Comparison of ENCODE assay signal across 8 cellular contexts in the genomic region with DNA sequence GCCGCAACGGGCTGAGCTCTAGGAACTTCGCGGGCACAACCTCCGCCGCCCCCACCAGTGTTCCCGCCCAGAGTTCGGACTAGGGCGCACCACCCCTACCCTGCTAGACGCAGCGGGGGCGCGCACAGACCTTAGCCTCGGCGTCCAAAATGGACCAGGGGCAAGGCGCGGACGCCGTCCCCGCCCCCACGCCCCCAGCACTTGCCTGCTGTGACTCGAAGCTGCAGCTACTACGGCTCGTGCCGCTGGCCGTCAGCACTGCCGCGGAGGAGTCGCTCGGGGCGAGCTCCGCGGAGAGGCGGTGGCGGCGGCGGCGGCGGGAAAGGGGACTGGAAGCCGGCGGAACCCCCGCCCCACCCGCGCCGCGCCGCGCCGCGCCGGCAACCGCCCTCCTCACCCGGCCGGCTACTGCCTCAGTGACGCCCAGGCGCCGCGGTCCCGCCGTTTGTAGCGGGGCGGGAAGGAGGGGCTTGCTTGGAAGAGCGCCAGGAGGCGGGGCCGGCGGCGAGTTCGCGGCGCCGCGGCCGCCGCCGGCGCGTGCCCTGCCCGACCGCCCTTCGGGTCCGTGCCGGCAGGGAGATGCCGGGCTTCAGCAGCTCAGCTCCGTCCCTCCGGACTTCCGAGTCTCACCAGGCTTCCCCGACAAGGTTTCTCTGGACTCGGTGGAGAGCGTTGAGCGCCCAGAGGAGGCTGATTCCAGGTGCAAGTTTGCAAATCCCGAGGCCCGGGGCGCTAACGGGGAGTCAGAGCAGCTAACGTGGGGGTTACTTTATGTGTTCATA. TPM values are rescaled to one million over a fixed set of nuclear protein-coding genes. Genes with fewer than 3 reads are reported as not detected.
A peak's percentile ranks its signal among the peaks of the same experiment; 100 is the strongest.
DNase-seq lines count a peak whose midpoint lies in the region; ATAC-seq and TF ChIP-seq lines count a peak whose summit lies in the region.

No MANE protein-coding gene starts in this region.

- no peak for ATAC-seq in HG02763 (IDR thresholded peaks at IDR 0.05; ENCODE audit: unreplicated experiment)
- ATAC-seq in GM19397 (IDR thresholded peaks at IDR 0.05; ENCODE audit: unreplicated experiment): no peak

- POLR2A ChIA-PET in AG04449 (lab: Yijun Ruan, JAX): no interaction called here

- H3K36me3 Mint-ChIP-seq in chondrocyte (ENCODE audit: low read depth): no peaks in the 10 kb centered on the region
- no peaks in the 10 kb centered on the region for H3K36me3 Mint-ChIP-seq in activated T-cell treated with anti-CD3 and anti-CD28 coated beads, Interleukin-2, amount 50 U/mL, for 24 hours (ENCODE audit: low read depth)

- no peak overlapping the region for H3K27ac ChIP-seq in mucosa of rectum (ENCODE audit: low read depth in 2 of 2, low read length in 2 of 2)

- H3K4me1 Mint-ChIP-seq in chondrocyte (ENCODE audit: low read depth): peaks cover 8% of the 10 kb centered on the region
- no peaks in the 10 kb centered on the region for H3K4me1 Mint-ChIP-seq in activated T-cell treated with anti-CD3 and anti-CD28 coated beads, Interleukin-2, amount 50 U/mL, for 24 hours (ENCODE audit: low read depth)

- peak overlapping the region; percentile 60 for H3K4me3 Mint-ChIP-seq in chondrocyte (ENCODE audit: unreplicated experiment)
- H3K4me3 Mint-ChIP-seq in activated T-cell treated with anti-CD3 and anti-CD28 coated beads, Interleukin-2, amount 50 U/mL, for 24 hours: no peak overlapping the region

- no peaks in the 10 kb centered on the region for H3K36me3 ChIP-seq in mucosa of rectum (ENCODE audit: control insufficient read depth in 2 of 2, insufficient read depth in 2 of 2, low read length in 2 of 2)

- no peak overlapping the region for H3K9ac ChIP-seq in mucosa of rectum (ENCODE audit: low read depth in 1 of 2, low read length in 2 of 2)

- peak overlapping the region; percentile 15; the same call in 1 of the 2 replicates for H3K4me3 ChIP-seq in AG04449 (ENCODE audit: low read depth, low read length)
- peak overlapping the region; percentile 54 to 59 for H3K4me3 ChIP-seq in mucosa of rectum (ENCODE audit: low read length in 2 of 2)

- CTCF ChIA-PET in AG04449 (lab: Yijun Ruan, JAX): no interaction called here

- TF ChIP-seq CTCF in AG04449 (IDR thresholded peaks at IDR 0.05; ENCODE audit: insufficient read depth, low read length, missing control alignments) (no peak), chondrocyte (IDR thresholded peaks at IDR 0.05) (no peak)

- H3K9me3 ChIP-seq in mucosa of rectum (ENCODE audit: control insufficient read depth in 2 of 2, low read length in 2 of 2): peaks cover 0 to 2% of the 10 kb centered on the region in 2 donors

- H3K27ac Mint-ChIP-seq in chondrocyte (ENCODE audit: unreplicated experiment): no peak overlapping the region
- H3K27ac Mint-ChIP-seq in activated T-cell treated with anti-CD3 and anti-CD28 coated beads, Interleukin-2, amount 50 U/mL, for 24 hours: no peak overlapping the region

- peaks cover 34 to 42% of the 10 kb centered on the region in 2 donors for H3K27me3 ChIP-seq in mucosa of rectum (ENCODE audit: control insufficient read depth in 2 of 2, insufficient read depth in 2 of 2, low read length in 2 of 2)

- no peak for DNase-seq in AG04449 (ENCODE audit: low read depth, low spot score)
- peak; percentile 32 for DNase-seq in NCI-H128 (lab: John Stamatoyannopoulos, UW; ENCODE audit: unreplicated experiment)
- peak; percentile 84 for DNase-seq in chondrocyte (ENCODE audit: low spot score)
- no peak for DNase-seq in dedifferentiated amniotic fluid mesenchymal stem cell (ENCODE audit: extremely low spot score)
- DNase-seq in activated T-cell treated with anti-CD3 and anti-CD28 coated beads, Interleukin-2, amount 50 U/mL, for 24 hours: no peak

- H3K9me3 Mint-ChIP-seq in chondrocyte (ENCODE audit: low read depth): peaks cover 3% of the 10 kb centered on the region
- H3K9me3 Mint-ChIP-seq in activated T-cell treated with anti-CD3 and anti-CD28 coated beads, Interleukin-2, amount 50 U/mL, for 24 hours: peaks cover 14% of the 10 kb centered on the region

- H3K27me3 Mint-ChIP-seq in chondrocyte (ENCODE audit: low read depth): peaks cover 43% of the 10 kb centered on the region
- peaks cover 31% of the 10 kb centered on the region for H3K27me3 Mint-ChIP-seq in activated T-cell treated with anti-CD3 and anti-CD28 coated beads, Interleukin-2, amount 50 U/mL, for 24 hours

- H3K4me1 ChIP-seq in mucosa of rectum (ENCODE audit: control insufficient read depth in 2 of 2, insufficient read depth in 2 of 2, low read length in 2 of 2): peaks cover 7 to 9% of the 10 kb centered on the region in 2 donors

RNA-seq across cellular contexts. Expression of a gene that starts 4.4 kb away (rescaled TPM):
- total RNA-seq in chondrocyte: 0.36 to 1.4 TPM (median 0.37 TPM) in 3 replicates

Comparison
In these comparisons a context has a peak if more than half of its experiments do, and no peak if none do; other contexts are left out.
1. DNase-seq: peak in NCI-H128 (single experiment) and chondrocyte (single experiment); none in AG04449 (single experiment), dedifferentiated amniotic fluid mesenchymal stem cell (single experiment) and activated T-cell treated with anti-CD3 and anti-CD28 coated beads, Interleukin-2, amount 50 U/mL, for 24 hours (single experiment).